10 cellular contexts compared by ENCODE assay signal in genomic region chr3:108131105-108131794, GRCh38. TPM values are rescaled to one million over a fixed set of nuclear protein-coding genes. Genes with fewer than 3 reads are reported as not detected.
DNase-seq lines count a peak whose midpoint lies in the region; ATAC-seq and TF ChIP-seq lines count a peak whose summit lies in the region.
"Had no signal": no experiment of that assay in that cellular context is flagged by ENCODE, and none has a peak within 500 bp of the region (broad histone marks: within the 10 kb centered on the region; RNA-seq: fewer than 3 reads in every experiment).

No MANE protein-coding gene starts in this region.

- no TSS peak for BruUV-seq in Panc1 (replicated peaks; lab: Mats Ljungman, UMichigan)

- H3K27ac Mint-ChIP-seq in activated CD4-positive, alpha-beta T cell treated with anti-CD3 and anti-CD28 coated beads, Interleukin-2, amount 10 ng/mL, durations not matched to agents 24 days and 14 days = peak overlapping the region; percentile 78

- in situ Hi-C loops in Panc1 (cut with HindIII; ENCODE audit: low pct_unique_long_range_greater_than_20kb, low sequenced_read_pairs) = no loop called here

- H3F3A ChIP-seq in smooth muscle cell (ENCODE audit: low read depth) = no peaks in the 10 kb centered on the region

- H3K4me1 ChIP-seq in Panc1 (ENCODE audit: control insufficient read depth, insufficient read depth, low read length) (peaks cover 27% of the 10 kb centered on the region), smooth muscle cell (ENCODE audit: low read depth) (peaks cover 16% of the 10 kb centered on the region)

- no peaks in the 10 kb centered on the region for H3K79me2 ChIP-seq in smooth muscle cell (ENCODE audit: low read depth)

- H3K36me3 ChIP-seq in Panc1 (ENCODE audit: control insufficient read depth, insufficient read depth, low read length) (no peaks in the 10 kb centered on the region), smooth muscle cell (ENCODE audit: low read depth) (no peaks in the 10 kb centered on the region)

- no peaks in the 10 kb centered on the region for H4K20me1 ChIP-seq in smooth muscle cell (ENCODE audit: low read depth)

- H3K27me3 Mint-ChIP-seq in activated CD4-positive, alpha-beta T cell treated with anti-CD3 and anti-CD28 coated beads, Interleukin-2, amount 10 ng/mL, durations not matched to agents 24 days and 14 days = no peaks in the 10 kb centered on the region

- H3K4me3 Mint-ChIP-seq in activated CD4-positive, alpha-beta T cell treated with anti-CD3 and anti-CD28 coated beads, Interleukin-2, amount 10 ng/mL, durations not matched to agents 24 days and 14 days = peak overlapping the region; percentile 57

- H3K9me3 ChIP-seq in Panc1 (ENCODE audit: control insufficient read depth, insufficient read depth, low read depth, low read length) = no peaks in the 10 kb centered on the region
- no peaks in the 10 kb centered on the region for H3K9me3 ChIP-seq in smooth muscle cell (replicated peaks; ENCODE audit: low read depth)

- no peak for TF ChIP-seq CTCF in Panc1 (IDR thresholded peaks at IDR 0.05)
- TF ChIP-seq CTCF in smooth muscle cell (IDR thresholded peaks at IDR 0.05; ENCODE audit: borderline replicate concordance, insufficient read depth, poor library complexity, severe bottlenecking) = no peak

- POLR2A ChIA-PET in Panc1 (lab: Charles Lee) = no interaction called here

- peak; percentile 55 for DNase-seq in activated CD4-positive, alpha-beta T cell treated with anti-CD3 and anti-CD28 coated beads, Interleukin-2, amount 10 ng/mL, durations not matched to agents 24 days and 14 days
- DNase-seq in activated CD4-positive, alpha-beta T cell treated with anti-CD3 and anti-CD28 coated beads for 48 hours = no peak
- DNase-seq in Panc1 (ENCODE audit: low read depth, low spot score) = peak; percentile 87
- peak; percentile 94 for DNase-seq in epithelial cell of prostate (ENCODE audit: low read depth, low spot score)
- DNase-seq in smooth muscle cell (lab: John Stamatoyannopoulos, UW; ENCODE audit: unreplicated experiment) = no peak
- DNase-seq in SK-N-DZ (ENCODE audit: low spot score) = no peak
- DNase-seq in activated gamma-delta T cell treated with Interleukin-2 at 50 U/mL for 16 hours = no peak
- DNase-seq: C1 segment of cervical spinal cord, left cardiac atrium had no signal

- peak overlapping the region; percentile 55 for H3K9ac ChIP-seq in smooth muscle cell (ENCODE audit: low read depth)

- H3K36me3 Mint-ChIP-seq in activated CD4-positive, alpha-beta T cell treated with anti-CD3 and anti-CD28 coated beads, Interleukin-2, amount 10 ng/mL, durations not matched to agents 24 days and 14 days (ENCODE audit: low read depth) = peaks cover 81% of the 10 kb centered on the region

- H3K27ac ChIP-seq in Panc1 (ENCODE audit: low read length) (no peak overlapping the region; the same call in 1 of the 2 replicates), epithelial cell of prostate (peak overlapping the region; percentile 89), smooth muscle cell (ENCODE audit: low read depth) (peak overlapping the region; percentile 91)

- intact Hi-C loops in activated CD4-positive, alpha-beta T cell treated with anti-CD3 and anti-CD28 coated beads, Interleukin-2, amount 10 ng/mL, durations not matched to agents 24 days and 14 days (cut with micrococcal nuclease) = loop anchor here (5.0 kb wide), 5 partner anchors 189 to 706 kb away; partner anchors contain the start of gene TRAT1
- intact Hi-C loops in Panc1 (cut with micrococcal nuclease; ENCODE audit: unreplicated experiment) = no loop called here

- H3K4me1 Mint-ChIP-seq in activated CD4-positive, alpha-beta T cell treated with anti-CD3 and anti-CD28 coated beads, Interleukin-2, amount 10 ng/mL, durations not matched to agents 24 days and 14 days = peaks cover 83% of the 10 kb centered on the region

- peak overlapping the region; percentile 20 for H2AFZ ChIP-seq in smooth muscle cell (ENCODE audit: low read depth)

- CTCF ChIA-PET in Panc1 (lab: Charles Lee) = no interaction called here

- H3K27me3 ChIP-seq in Panc1 (ENCODE audit: control insufficient read depth, insufficient read depth, low read length) = no peaks in the 10 kb centered on the region
- no peaks in the 10 kb centered on the region for H3K27me3 ChIP-seq in smooth muscle cell (ENCODE audit: low read depth)

- ATAC-seq in Panc1 (peak; percentile 71), GM21737 (IDR thresholded peaks at IDR 0.05; ENCODE audit: unreplicated experiment) (no peak)

- peak overlapping the region; percentile 53 for H3K4me2 ChIP-seq in smooth muscle cell

- WGBS in smooth muscle cell (ENCODE audit: low lambda C conversion rate) = 71% methylated on average over 5 of the region's 5 CpGs

- H3K4me3 ChIP-seq in Panc1 (ENCODE audit: low read depth in 2 of 2, low read length in 2 of 2) (peak overlapping the region in 1 of 2 experiments; percentile 3; a peak in 1 of 4 replicates), smooth muscle cell (no peak overlapping the region)

- H3K9me3 Mint-ChIP-seq in activated CD4-positive, alpha-beta T cell treated with anti-CD3 and anti-CD28 coated beads, Interleukin-2, amount 10 ng/mL, durations not matched to agents 24 days and 14 days = peaks cover 15% of the 10 kb centered on the region

RNA-seq across cellular contexts. Expression of gene CD47, which starts 40.4 kb away (rescaled TPM):
- 104 and 109 TPM in 2 replicates for total RNA-seq in activated CD4-positive, alpha-beta T cell treated with anti-CD3 and anti-CD28 coated beads, Interleukin-2, amount 10 ng/mL, durations not matched to agents 24 days and 14 days
- total RNA-seq in Panc1 (2021; ENCODE audit: unreplicated experiment) = 89.7 TPM
- polyA plus RNA-seq in Panc1 (2012; ENCODE audit: insufficient read length) = 50.1 TPM
- total RNA-seq in smooth muscle cell = 81.8 and 95.6 TPM in 2 replicates
- polyA plus RNA-seq in smooth muscle cell = 47.1 and 89.8 TPM in 2 replicates
- 54.2 and 86.5 TPM in 2 replicates for polyA plus RNA-seq in SK-N-DZ (2014; cell fraction: cytosol; rRNA removed)
- polyA plus RNA-seq in SK-N-DZ (2014; cell fraction: nucleus; rRNA removed) = 81.3 and 90.9 TPM in 2 replicates

Comparison
In these comparisons a context has a peak if more than half of its experiments do, and no peak if none do; other contexts are left out.
1. DNase-seq: peak in activated CD4-positive, alpha-beta T cell treated with anti-CD3 and anti-CD28 coated beads, Interleukin-2, amount 10 ng/mL, durations not matched to agents 24 days and 14 days (single experiment), Panc1 (single experiment) and epithelial cell of prostate (single experiment); none in activated CD4-positive, alpha-beta T cell treated with anti-CD3 and anti-CD28 coated beads for 48 hours (single experiment), smooth muscle cell (single experiment), SK-N-DZ (single experiment) and activated gamma-delta T cell treated with Interleukin-2 at 50 U/mL for 16 hours (single experiment).